In genomic region chr1:89454845-89455521, GRCh38 we compare ENCODE assay signal across 8 cellular contexts.
DNase-seq lines count a peak whose midpoint lies in the region; ATAC-seq and TF ChIP-seq lines count a peak whose summit lies in the region.

No MANE protein-coding gene starts in this region.

- intact Hi-C loops in OCI-LY7 (cut with micrococcal nuclease; ENCODE audit: unreplicated experiment), result loop anchor here (2.0 kb wide), 1 partner anchor 456 kb away; no protein-coding TSS in a partner anchor
- intact Hi-C loops in posterior cingulate gyrus (cut with DNase I), result loop anchor here (2.0 kb wide), 1 partner anchor 456 kb away; no protein-coding TSS in a partner anchor

- POLR2A ChIA-PET in OCI-LY7 (lab: Charles Lee), result no interaction called here

- CTCF ChIA-PET in OCI-LY7 (lab: Charles Lee; ENCODE audit: unreplicated experiment), result no interaction called here

- H3K27ac ChIP-seq in OCI-LY7 (ENCODE audit: low read depth, low read length, poor library complexity, severe bottlenecking) (no peak overlapping the region), foreskin keratinocyte (no peak overlapping the region)

- H3K4me2 ChIP-seq in OCI-LY7 (ENCODE audit: low read length), result no peak overlapping the region

- no peak overlapping the region for H2AFZ ChIP-seq in OCI-LY7 (ENCODE audit: low read length)

- BruUV-seq in OCI-LY7 (replicated peaks; lab: Mats Ljungman, UMichigan), result no TSS peak

- in situ Hi-C loops in KBM-7 (cut with MboI; ENCODE audit: low pct_unique_long_range_greater_than_20kb, low sequenced_read_pairs), result no loop called here

- H3K4me1 ChIP-seq in OCI-LY7 (ENCODE audit: insufficient read depth, low read length, poor library complexity, severe bottlenecking) (peaks cover 5% of the 10 kb centered on the region), foreskin keratinocyte (peaks cover 3% of the 10 kb centered on the region)

- no peaks in the 10 kb centered on the region for H3K36me3 ChIP-seq in OCI-LY7 (ENCODE audit: insufficient read depth, low read length)

- H3K4me3 ChIP-seq in OCI-LY7 (ENCODE audit: low read depth, low read length, poor library complexity, severe bottlenecking), result no peak overlapping the region

- DNase-seq in GDM1 (lab: John Stamatoyannopoulos, UW) (peak; percentile 23), KBM-7 (peak; percentile 65), OCI-LY7 (ENCODE audit: low spot score) (peak; percentile 59), foreskin keratinocyte (peak; percentile 51 to 66), posterior cingulate gyrus (peak in 6 of 10 donors; percentile 24 to 59 (median 40))
- peak; percentile 62 to 67 for DNase-seq in activated T-cell treated with anti-CD3 and anti-CD28 coated beads, Interleukin-2, amount 50 U/mL, for 48 hours

- no peaks in the 10 kb centered on the region for H3K79me2 ChIP-seq in OCI-LY7 (ENCODE audit: insufficient read depth, low read depth, low read length)

- peak; percentile 80 for TF ChIP-seq CTCF in OCI-LY7 (conservative IDR thresholded peaks at IDR 0.05; ENCODE audit: low read length)
- peak; percentile 90 for TF ChIP-seq CTCF in foreskin keratinocyte (conservative IDR thresholded peaks at IDR 0.05)

- no peaks in the 10 kb centered on the region for H3K9me2 ChIP-seq in OCI-LY7 (ENCODE audit: insufficient read depth, low read length)

- H3K27me3 ChIP-seq in foreskin keratinocyte, result no peaks in the 10 kb centered on the region

- H3K9me3 ChIP-seq in OCI-LY7 (ENCODE audit: low read length), result no peaks in the 10 kb centered on the region

- no peaks in the 10 kb centered on the region for H4K20me1 ChIP-seq in OCI-LY7 (ENCODE audit: insufficient read depth, low read length)

- ATAC-seq in foreskin keratinocyte (peak; percentile 59), GM21360 (IDR thresholded peaks at IDR 0.05; ENCODE audit: unreplicated experiment) (no peak), GM21390 (IDR thresholded peaks at IDR 0.05; ENCODE audit: unreplicated experiment) (no peak)
